ENCODE assay signal across 21 cellular contexts in the genomic region with DNA sequence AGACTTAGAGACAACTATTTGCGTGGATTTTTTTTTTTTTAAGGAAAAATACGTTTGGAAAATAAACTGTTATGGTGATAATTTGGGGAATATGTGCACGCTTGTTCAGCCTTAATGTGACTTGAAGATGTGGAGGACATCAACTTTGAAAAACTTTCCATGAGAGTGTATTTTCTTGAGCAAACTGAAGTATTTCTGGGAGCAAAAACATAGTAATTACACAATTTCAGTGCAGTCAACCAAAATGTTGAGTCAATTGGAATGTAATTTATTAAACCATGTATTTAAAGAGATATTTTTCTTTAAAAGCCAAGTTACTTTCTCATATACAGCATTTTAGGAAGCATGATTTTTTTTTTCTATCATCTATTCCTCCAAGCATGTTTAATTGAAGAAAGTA.
"Had no signal": no experiment of that assay in that cellular context is flagged by ENCODE, and none has a peak within 500 bp of the region (broad histone marks: within the 10 kb centered on the region; RNA-seq: fewer than 3 reads in every experiment).

No MANE protein-coding gene starts in this region.

- H3K4me1 Mint-ChIP-seq: activated CD4-positive, alpha-beta T cell treated with anti-CD3 and anti-CD28 coated beads, Interleukin-2, amount 10 ng/mL, durations not matched to agents 24 days and 14 days; activated naive CD8-positive, alpha-beta T cell treated with anti-CD3 and anti-CD28 coated beads for 36 hours; memory B cell; naive thymus-derived CD4-positive, alpha-beta T cell had no signal

- H3K27ac ChIP-seq: brain microvascular endothelial cell, pancreas, testis, upper lobe of right lung had no signal

- H3K4me3 ChIP-seq: mucosa of descending colon, pancreas, testis, upper lobe of right lung had no signal

- H3K4me1 ChIP-seq: pancreas, testis, upper lobe of right lung had no signal

- ATAC-seq: activated CD8-positive, alpha-beta T cell treated with anti-CD3 and anti-CD28 coated beads, Interleukin-2, amount 10 ng/mL, durations not matched to agents 7 days and 5 days; mucosa of descending colon; naive thymus-derived CD4-positive, alpha-beta T cell; pancreas; upper lobe of right lung had no signal

- H3K27ac Mint-ChIP-seq: activated CD4-positive, alpha-beta T cell treated with anti-CD3 and anti-CD28 coated beads, Interleukin-2, amount 10 ng/mL, durations not matched to agents 24 days and 14 days; activated CD8-positive, alpha-beta T cell treated with anti-CD3 and anti-CD28 coated beads, Interleukin-2, amount 10 ng/mL, durations not matched to agents 7 days and 5 days; activated naive CD8-positive, alpha-beta T cell treated with anti-CD3 and anti-CD28 coated beads for 36 hours; activated T-helper 1 cell treated with anti-CD3 and anti-CD28 coated beads, Interleukin-12 subunit alpha, Interleukin-12 subunit beta, Interleukin-2, Interleukin-4 antibody, amounts not matched to agents 30 ng/mL and 10 ng/mL and 1 ng/mL, durations not matched to agents 14 hours and 24 hours and 36 hours; dendritic cell treated with granulocyte-macrophage colony-stimulating factor and Interleukin-4, amounts not matched to agents 40 ng/mL and 50 ng/mL, for 4 days; memory B cell; naive thymus-derived CD4-positive, alpha-beta T cell had no signal

- DNase-seq: activated CD4-positive, alpha-beta T cell treated with anti-CD3 and anti-CD28 coated beads, Interleukin-2, amount 10 ng/mL, durations not matched to agents 24 days and 14 days; activated CD4-positive, CD25-positive, alpha-beta regulatory T cell; activated CD8-positive, alpha-beta T cell treated with anti-CD3 and anti-CD28 coated beads, Interleukin-2, amount 10 ng/mL, durations not matched to agents 7 days and 5 days; activated naive CD8-positive, alpha-beta T cell treated with anti-CD3 and anti-CD28 coated beads for 36 hours; anterior cingulate cortex; brain microvascular endothelial cell; effector memory CD4-positive, alpha-beta T cell; hippocampal formation; kidney; left ventricle myocardium superior; mucosa of descending colon; naive thymus-derived CD4-positive, alpha-beta T cell; pancreas; stimulated activated CD4-positive, alpha-beta T cell treated with anti-CD3 and anti-CD28 coated beads, Interleukin-2, amount 100 ng/mL, for 48 hours; stimulated activated naive CD4-positive, alpha-beta T cell treated with Interleukin-2 at 50 U/mL for 16 hours; SW 1271; testis; upper lobe of right lung had no signal

- H3K36me3 ChIP-seq: brain microvascular endothelial cell had no signal

- H3K27me3 Mint-ChIP-seq: activated CD4-positive, alpha-beta T cell treated with anti-CD3 and anti-CD28 coated beads, Interleukin-2, amount 10 ng/mL, durations not matched to agents 24 days and 14 days; activated naive CD8-positive, alpha-beta T cell treated with anti-CD3 and anti-CD28 coated beads for 36 hours; dendritic cell treated with granulocyte-macrophage colony-stimulating factor and Interleukin-4, amounts not matched to agents 40 ng/mL and 50 ng/mL, for 4 days; memory B cell; naive thymus-derived CD4-positive, alpha-beta T cell had no signal

- H3K9me3 ChIP-seq: mucosa of descending colon, pancreas, testis, upper lobe of right lung had no signal

- H3K4me3 Mint-ChIP-seq: activated CD4-positive, alpha-beta T cell treated with anti-CD3 and anti-CD28 coated beads, Interleukin-2, amount 10 ng/mL, durations not matched to agents 24 days and 14 days; activated CD8-positive, alpha-beta T cell treated with anti-CD3 and anti-CD28 coated beads, Interleukin-2, amount 10 ng/mL, durations not matched to agents 7 days and 5 days; activated naive CD8-positive, alpha-beta T cell treated with anti-CD3 and anti-CD28 coated beads for 36 hours; activated T-helper 1 cell treated with anti-CD3 and anti-CD28 coated beads, Interleukin-12 subunit alpha, Interleukin-12 subunit beta, Interleukin-2, Interleukin-4 antibody, amounts not matched to agents 30 ng/mL and 10 ng/mL and 1 ng/mL, durations not matched to agents 14 hours and 24 hours and 36 hours; dendritic cell treated with granulocyte-macrophage colony-stimulating factor and Interleukin-4, amounts not matched to agents 40 ng/mL and 50 ng/mL, for 4 days; memory B cell; naive thymus-derived CD4-positive, alpha-beta T cell had no signal

- H3K9me3 Mint-ChIP-seq: activated CD4-positive, alpha-beta T cell treated with anti-CD3 and anti-CD28 coated beads, Interleukin-2, amount 10 ng/mL, durations not matched to agents 24 days and 14 days; activated naive CD8-positive, alpha-beta T cell treated with anti-CD3 and anti-CD28 coated beads for 36 hours; activated T-helper 1 cell treated with anti-CD3 and anti-CD28 coated beads, Interleukin-12 subunit alpha, Interleukin-12 subunit beta, Interleukin-2, Interleukin-4 antibody, amounts not matched to agents 30 ng/mL and 10 ng/mL and 1 ng/mL, durations not matched to agents 14 hours and 24 hours and 36 hours; dendritic cell treated with granulocyte-macrophage colony-stimulating factor and Interleukin-4, amounts not matched to agents 40 ng/mL and 50 ng/mL, for 4 days; memory B cell; naive thymus-derived CD4-positive, alpha-beta T cell had no signal

- H3K27me3 ChIP-seq: brain microvascular endothelial cell, pancreas, testis, upper lobe of right lung had no signal
